In the genomic region with DNA sequence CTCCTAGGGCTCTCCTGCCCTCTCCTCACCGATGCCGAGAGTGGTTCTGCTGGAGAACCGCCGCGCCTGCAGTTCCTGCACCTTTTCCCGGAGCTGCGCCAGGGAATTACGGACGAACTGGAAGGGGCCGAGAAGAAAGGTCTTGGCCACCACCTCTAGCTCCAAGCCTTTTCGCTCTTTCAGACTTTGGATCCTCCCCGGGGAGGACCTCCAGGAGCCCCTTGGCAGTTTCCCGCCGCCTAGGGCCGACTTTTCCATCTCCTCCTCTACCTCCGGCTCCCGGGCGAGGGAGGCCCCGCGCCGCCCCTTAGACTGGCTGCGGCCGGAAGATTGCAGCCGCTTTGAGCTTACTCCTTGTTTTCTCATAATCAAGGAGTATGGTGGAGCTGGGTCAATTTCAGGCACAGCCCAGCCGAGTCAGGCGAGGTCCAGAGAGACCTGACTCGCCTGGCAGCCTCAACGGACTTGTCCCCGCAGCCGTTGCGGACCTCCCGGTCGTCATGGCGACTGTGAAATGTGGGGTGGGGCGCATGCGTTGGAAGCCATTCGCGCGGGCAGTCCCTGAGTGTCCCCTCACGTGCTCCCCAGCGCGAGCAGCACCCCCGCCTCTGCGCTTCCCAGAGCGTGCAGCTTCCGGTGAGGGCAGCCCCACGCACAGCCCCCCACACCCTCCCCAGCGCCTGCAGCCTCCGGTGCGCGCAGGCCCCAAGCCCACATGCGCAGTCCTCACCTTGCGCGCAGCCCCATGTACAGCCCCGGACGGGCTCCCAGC, we compare ENCODE assay signal across 1 cellular context.
TF ChIP-seq lines count a peak whose summit lies in the region.

A gene (minus strand): TSS at position 466 of the 772 bp plus-strand sequence. CDS start 100 bp downstream, at position 366.

TF ChIP-seq in H1, 55 proteins besides CTCF, POLR2A, EP300 and RAD21 (continued from another document):
- TF ChIP-seq, protein P1, sequence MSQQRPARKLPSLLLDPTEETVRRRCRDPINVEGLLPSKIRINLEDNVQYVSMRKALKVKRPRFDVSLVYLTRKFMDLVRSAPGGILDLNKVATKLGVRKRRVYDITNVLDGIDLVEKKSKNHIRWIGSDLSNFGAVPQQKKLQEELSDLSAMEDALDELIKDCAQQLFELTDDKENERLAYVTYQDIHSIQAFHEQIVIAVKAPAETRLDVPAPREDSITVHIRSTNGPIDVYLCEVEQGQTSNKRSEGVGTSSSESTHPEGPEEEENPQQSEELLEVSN (IDR thresholded peaks at IDR 0.05), result peak; percentile 85; the same call in 1 of the 2 replicates
- TF ChIP-seq BACH1 (IDR thresholded peaks at IDR 0.05; ENCODE audit: low read length), result no peak
- no peak for TF ChIP-seq TCF12 (IDR thresholded peaks at IDR 0.05; ENCODE audit: low read depth, low read length)
- TF ChIP-seq KDM1A (IDR thresholded peaks at IDR 0.05; ENCODE audit: borderline replicate concordance, low read length), result no peak
- TF ChIP-seq RXRA (IDR thresholded peaks at IDR 0.05; ENCODE audit: insufficient read depth, low read depth, low read length), result no peak
- peak; percentile 26; the same call in 1 of the 2 replicates for TF ChIP-seq POLR2AphosphoS5 (IDR thresholded peaks at IDR 0.05; ENCODE audit: low read depth, low read length)
- peak; percentile 67 for TF ChIP-seq KDM4A (IDR thresholded peaks at IDR 0.05; ENCODE audit: low read depth, low read length, severe bottlenecking)
- TF ChIP-seq HDAC6 (IDR thresholded peaks at IDR 0.05; ENCODE audit: low read depth, low read length), result no peak
- peak; percentile 47 for TF ChIP-seq NRF1 (IDR thresholded peaks at IDR 0.05; ENCODE audit: low read depth, low read length)
- TF ChIP-seq CREB1 (IDR thresholded peaks at IDR 0.05), result no peak
- peak; percentile 42; the same call in 1 of the 2 replicates for TF ChIP-seq YY1 (IDR thresholded peaks at IDR 0.05; ENCODE audit: low read depth, low read length)
- peak; percentile 47; the same call in 1 of the 2 replicates for TF ChIP-seq TAF1 (IDR thresholded peaks at IDR 0.05; ENCODE audit: low read depth, low read length)
- TF ChIP-seq SIN3A (conservative IDR thresholded peaks at IDR 0.05 in 1 of 2, IDR thresholded peaks at IDR 0.05 in 1 of 2; ENCODE audit: low read depth in 1 of 2, low read length in 2 of 2), result peak in 1 of 2 experiments; percentile 21; a peak in 2 of 4 replicates
